Comparison of ENCODE assay signal across 8 cellular contexts in the genomic region with DNA sequence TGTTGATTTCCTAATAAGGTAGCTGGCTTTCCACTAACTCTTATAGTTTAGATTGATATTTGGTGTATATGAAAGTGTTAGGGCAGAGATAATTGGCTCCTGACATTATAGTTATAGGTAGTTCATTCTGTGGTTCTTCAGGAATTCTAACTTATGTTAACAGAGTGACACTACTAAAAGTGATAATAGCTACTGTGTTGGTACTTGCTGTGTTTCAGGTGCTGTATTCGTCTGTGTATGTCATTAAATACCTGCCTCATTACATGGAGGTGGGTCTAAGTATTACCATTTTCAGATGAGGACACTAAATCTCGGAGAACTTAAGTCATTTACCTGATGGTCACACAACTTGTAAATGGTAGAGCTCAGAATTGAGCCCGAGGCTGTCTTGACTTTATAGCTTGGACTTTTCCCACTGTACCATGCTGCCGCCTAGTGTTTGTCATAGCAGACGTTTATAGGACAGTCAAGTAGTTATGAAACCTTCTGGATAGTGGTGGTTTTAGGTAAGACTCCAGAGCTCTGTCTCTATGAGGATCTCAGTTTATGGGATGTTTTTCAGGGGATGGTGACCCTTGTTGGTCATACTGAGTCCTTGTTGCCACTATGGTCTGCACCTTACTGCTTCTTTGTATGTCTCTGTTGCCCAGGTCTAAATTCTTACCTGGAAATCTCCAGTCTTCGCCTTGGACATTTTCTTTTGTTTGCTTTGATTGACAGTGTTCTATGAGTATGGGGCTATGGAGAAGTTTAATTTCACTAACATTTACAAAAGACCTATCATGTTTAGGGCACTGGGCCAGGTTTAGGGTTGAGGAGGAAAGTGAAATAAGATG. TPM values are rescaled to one million over a fixed set of nuclear protein-coding genes. Genes with fewer than 3 reads are reported as not detected.
DNase-seq lines count a peak whose midpoint lies in the region; ATAC-seq and TF ChIP-seq lines count a peak whose summit lies in the region.
"Not testable (repeated sequence)": the region's sequence is repeated elsewhere in the genome, so short reads cannot be mapped to it uniquely, and the experiment has no call there.

No MANE protein-coding gene starts in this region.

- H3K4me3 ChIP-seq in Peyer's patch; thyroid gland (replicated peaks in 1 of 3): not testable (repeated sequence)

- H3K9me3 ChIP-seq in Peyer's patch, thyroid gland: not testable (repeated sequence)

- peak; percentile 62 for ATAC-seq in HG02973 (IDR thresholded peaks at IDR 0.05; ENCODE audit: unreplicated experiment)
- peak; percentile 90 for ATAC-seq in foreskin keratinocyte

- intact Hi-C loops in thyroid gland (cut with DNase I): not testable (repeated sequence)

- not testable (repeated sequence) for H3K27me3 ChIP-seq in Peyer's patch, foreskin keratinocyte, thyroid gland

- not testable (repeated sequence) for H3K27ac ChIP-seq in Peyer's patch, foreskin keratinocyte, thyroid gland

- H3K36me3 ChIP-seq in Peyer's patch (peaks cover 0 to 34% (median 0%) of the 10 kb centered on the region in 3 donors), thyroid gland (peaks cover 0 to 18% of the 10 kb centered on the region in 2 donors)

- TF ChIP-seq CTCF in Peyer's patch (IDR thresholded peaks at IDR 0.05) (peak in 3 of 6 experiments; percentile 35 to 80 (median 79)), foreskin keratinocyte (conservative IDR thresholded peaks at IDR 0.05) (peak; percentile 78), thyroid gland (IDR thresholded peaks at IDR 0.05) (peak in 3 of 6 experiments; percentile 40 to 62 (median 45))

- not testable (repeated sequence) for H3K4me1 ChIP-seq in Peyer's patch, foreskin keratinocyte, thyroid gland

- TF ChIP-seq POLR2A in Peyer's patch (IDR thresholded peaks at IDR 0.05); thyroid gland (IDR thresholded peaks at IDR 0.05): not testable (repeated sequence)

- 50 to 60% methylated on average over 6 of the region's 6 CpGs for WGBS in thyroid gland, 2 donors

- DNase-seq in DMS53 treated with DMSO at 0.1 percent for 48 hours (lab: John Stamatoyannopoulos, UW; ENCODE audit: unreplicated experiment) (peak; percentile 37), NCI-H2029 (lab: John Stamatoyannopoulos, UW) (peak; percentile 60), Peyer's patch (peak in 2 of 3 donors; percentile 46 to 82), astrocyte of the hippocampus (ENCODE audit: low read depth, low spot score) (peak; percentile 75), foreskin keratinocyte (peak; percentile 17 to 59), midbrain (lab: John Stamatoyannopoulos, UW) (peak; percentile 56), thyroid gland (peak; percentile 66 to 72)

RNA-seq across cellular contexts. Expression of gene HSD17B7, which starts 9.7 kb away (rescaled TPM):
- total RNA-seq in Peyer's patch: 10 to 100 TPM; 24.0 to 56.9 (median 36.0) TPM
- total RNA-seq in foreskin keratinocyte: 34.5 and 42.6 TPM in 2 replicates
- polyA plus RNA-seq in foreskin keratinocyte: 28.6 and 29.1 TPM in 2 replicates
- total RNA-seq in thyroid gland: 10 to 100 TPM; 23.5 to 32.6 (median 26.3) TPM
